In genomic region chr12:53625946-53626701, GRCh38 we compare ENCODE assay signal across 1 cellular context.
TF ChIP-seq lines count a peak whose summit lies in the region.

Gene ATF7, minus strand, starts transcription at chr12:53626382. Its CDS starts 25,382 bp downstream, at chr12:53601000.

TF ChIP-seq in HepG2, 621 proteins besides CTCF, POLR2A, EP300 and RAD21 (continued from another document and continues in another):
- TF ChIP-seq ZBTB40 (IDR thresholded peaks at IDR 0.05): no peak
- no peak; the same call in 1 of the 2 replicates for TF ChIP-seq ZBTB40 (CRISPR knock-in tag; IDR thresholded peaks at IDR 0.05)
- TF ChIP-seq POLR2AphosphoS5 (IDR thresholded peaks at IDR 0.05; ENCODE audit: low read depth, low read length): peak; percentile 85
- no peak for TF ChIP-seq ZNF33A (CRISPR knock-in tag; IDR thresholded peaks at IDR 0.05; ENCODE audit: borderline replicate concordance)
- no peak for TF ChIP-seq SNAPC5 (CRISPR knock-in tag; IDR thresholded peaks at IDR 0.05; ENCODE audit: borderline replicate concordance)
- no peak for TF ChIP-seq ZNF564 (CRISPR knock-in tag; IDR thresholded peaks at IDR 0.05)
- 0 out of 2 replicates have a peak, but pooled peaks have one; percentile 23 for TF ChIP-seq HOXA5 (CRISPR knock-in tag; IDR thresholded peaks at IDR 0.05)
- peak; percentile 69; the same call in 1 of the 2 replicates for TF ChIP-seq GMEB1 (CRISPR knock-in tag; IDR thresholded peaks at IDR 0.05; ENCODE audit: borderline replicate concordance)
- peak; percentile 77; the same call in 1 of the 2 replicates for TF ChIP-seq PBX3 (CRISPR knock-in tag; IDR thresholded peaks at IDR 0.05; ENCODE audit: borderline replicate concordance)
- TF ChIP-seq RFXANK (CRISPR knock-in tag; IDR thresholded peaks at IDR 0.05): no peak
- no peak for TF ChIP-seq ZNF773 (CRISPR knock-in tag; IDR thresholded peaks at IDR 0.05; ENCODE audit: borderline replicate concordance)
- TF ChIP-seq PHB2 (IDR thresholded peaks at IDR 0.05; ENCODE audit: partially characterized antibody): no peak
- no peak for TF ChIP-seq ZFP90 (CRISPR knock-in tag; IDR thresholded peaks at IDR 0.05; ENCODE audit: borderline replicate concordance)
- TF ChIP-seq PTBP1 (IDR thresholded peaks at IDR 0.05; ENCODE audit: low read depth, low read length, poor library complexity, severe bottlenecking): peak; percentile 86
- no peak for TF ChIP-seq ZNF3 (CRISPR knock-in tag; IDR thresholded peaks at IDR 0.05)
- TF ChIP-seq ATF7 (IDR thresholded peaks at IDR 0.05): peak; percentile 78; the same call in 1 of the 2 replicates
- TF ChIP-seq ATF7 (CRISPR knock-in tag; IDR thresholded peaks at IDR 0.05): no peak
- no peak for TF ChIP-seq SNAPC4 (CRISPR knock-in tag; IDR thresholded peaks at IDR 0.05)
- TF ChIP-seq CREB1 (IDR thresholded peaks at IDR 0.05): peak; percentile 72
- peak; percentile 87 for TF ChIP-seq CREB1 (CRISPR knock-in tag; IDR thresholded peaks at IDR 0.05)
- TF ChIP-seq KAT8 (CRISPR knock-in tag; IDR thresholded peaks at IDR 0.05): peak; percentile 79
- TF ChIP-seq ZHX1 (CRISPR knock-in tag; IDR thresholded peaks at IDR 0.05; ENCODE audit: low read depth): peak; percentile 68; the same call in 1 of the 2 replicates
- TF ChIP-seq HOXA9 (CRISPR knock-in tag; IDR thresholded peaks at IDR 0.05; ENCODE audit: borderline replicate concordance): no peak
- no peak for TF ChIP-seq ZNF296 (CRISPR knock-in tag; conservative IDR thresholded peaks at IDR 0.05)
- no peak for TF ChIP-seq CC2D1A (CRISPR knock-in tag; IDR thresholded peaks at IDR 0.05)
- peak; percentile 99 for TF ChIP-seq ZNF281 (CRISPR knock-in tag; IDR thresholded peaks at IDR 0.05; ENCODE audit: borderline replicate concordance)
- peak; percentile 78; the same call in 1 of the 2 replicates for TF ChIP-seq ARHGAP35 (CRISPR knock-in tag; IDR thresholded peaks at IDR 0.05; ENCODE audit: borderline replicate concordance)
- TF ChIP-seq ZNF780A (CRISPR knock-in tag; IDR thresholded peaks at IDR 0.05): no peak
- peak; percentile 98 for TF ChIP-seq CHD2 (IDR thresholded peaks at IDR 0.05; ENCODE audit: low read depth, low read length)
- no peak for TF ChIP-seq ZNF510 (CRISPR knock-in tag; IDR thresholded peaks at IDR 0.05; ENCODE audit: low read depth)
- no peak for TF ChIP-seq SETDB1 (CRISPR knock-in tag; IDR thresholded peaks at IDR 0.05; ENCODE audit: borderline replicate concordance)
- no peak for TF ChIP-seq ZSCAN22 (CRISPR knock-in tag; IDR thresholded peaks at IDR 0.05)
- TF ChIP-seq ZNF543 (CRISPR knock-in tag; IDR thresholded peaks at IDR 0.05): no peak; the same call in 1 of the 2 replicates
- TF ChIP-seq ZEB1 (IDR thresholded peaks at IDR 0.05; ENCODE audit: insufficient replicate concordance, low read depth): no peak
- no peak for TF ChIP-seq ATF4 (CRISPR knock-in tag; IDR thresholded peaks at IDR 0.05)
- TF ChIP-seq ZNF605 (CRISPR knock-in tag; IDR thresholded peaks at IDR 0.05): peak; percentile 94
